13 cellular contexts compared by ENCODE assay signal in the genomic region with DNA sequence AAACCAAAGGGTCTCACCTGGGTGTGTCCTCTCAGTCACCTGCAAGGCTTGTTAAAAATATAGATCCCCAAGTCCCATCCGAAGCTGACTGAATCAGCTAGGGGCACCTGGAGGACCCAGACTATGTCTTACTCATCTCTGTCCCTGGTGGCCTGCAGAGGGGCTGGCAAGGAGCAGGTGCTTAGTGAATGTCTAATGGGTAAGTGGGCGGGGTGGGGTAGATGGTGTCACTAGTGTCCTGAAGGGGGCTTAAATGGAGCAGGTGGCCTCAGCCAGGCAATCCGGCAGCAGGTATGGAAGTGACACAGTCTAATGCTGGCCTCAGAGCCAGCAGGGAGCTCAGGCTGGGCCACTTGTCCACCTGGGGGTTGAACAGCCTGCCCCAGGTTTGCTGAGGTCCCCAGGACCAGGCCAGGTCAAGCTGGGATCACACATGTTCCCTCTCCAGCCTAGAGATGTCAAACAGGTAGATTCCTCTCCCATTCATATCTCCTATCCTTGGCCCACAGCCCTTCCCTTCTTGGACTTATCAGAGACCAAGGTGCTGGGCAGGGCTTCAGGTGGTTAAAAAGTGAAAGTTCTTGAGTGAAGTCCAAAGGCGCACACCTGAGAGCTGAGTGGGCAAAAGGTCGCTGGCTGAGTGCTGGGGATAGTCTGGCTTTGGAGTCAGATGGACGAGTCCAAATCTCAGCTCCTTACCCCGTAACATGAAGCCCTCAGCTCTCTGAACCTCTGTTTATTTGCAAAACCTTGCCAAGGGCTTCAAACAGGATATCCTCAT. TPM values are rescaled to one million over a fixed set of nuclear protein-coding genes. Genes with fewer than 3 reads are reported as not detected.
DNase-seq lines count a peak whose midpoint lies in the region; ATAC-seq, FAIRE-seq and TF ChIP-seq lines count a peak whose summit lies in the region.
"Had no signal": no experiment of that assay in that cellular context is flagged by ENCODE, and none has a peak within 500 bp of the region (broad histone marks: within the 10 kb centered on the region; RNA-seq: fewer than 3 reads in every experiment).

No MANE protein-coding gene starts in this region.

- no peak for FAIRE-seq in H1 (lab: Jason Lieb, UNC)

- no peak overlapping the region for H4K91ac ChIP-seq in H1 (replicated peaks; ENCODE audit: insufficient read length, low read length)

- no peak overlapping the region for H2BK20ac ChIP-seq in H1 (ENCODE audit: low read length)

- H3K79me1 ChIP-seq in H1 (ENCODE audit: low read depth, low read length): peaks cover 3% of the 10 kb centered on the region; the same call in 1 of the 2 replicates

- H3K9me3 ChIP-seq in H1 (ENCODE audit: insufficient read depth in 2 of 2, low read depth in 1 of 2, low read length in 1 of 2) (no peaks in the 10 kb centered on the region), thoracic aorta (no peaks in the 10 kb centered on the region)
- H3K9me3 ChIP-seq: upper lobe of right lung had no signal

- no peak overlapping the region for H3K9ac ChIP-seq in H1 (replicated peaks in 1 of 4; ENCODE audit: extremely low read depth in 1 of 4, low read depth in 3 of 4, low read length in 3 of 4)

- peaks cover 75% of the 10 kb centered on the region for H3K27me3 Mint-ChIP-seq in nephron progenitor cell (ENCODE audit: low read depth, poor library complexity)

- H2AFZ ChIP-seq in H1 (ENCODE audit: low read length): no peak overlapping the region

- H3K36me3 ChIP-seq in H1 (ENCODE audit: control insufficient read depth in 2 of 4, insufficient read depth in 4 of 4, low read length in 3 of 4) (no peaks in the 10 kb centered on the region), thoracic aorta (no peaks in the 10 kb centered on the region)
- H3K36me3 ChIP-seq: upper lobe of right lung had no signal

- H3K56ac ChIP-seq in H1 (replicated peaks; ENCODE audit: insufficient read length, low read depth, low read length): no peak overlapping the region

- peaks cover 3% of the 10 kb centered on the region in 2 experiments for H4K20me1 ChIP-seq in H1 (replicated peaks in 1 of 2; ENCODE audit: control insufficient read depth in 1 of 2, insufficient read depth in 2 of 2, low read length in 2 of 2)

- 86% methylated on average over 7 of the region's 7 CpGs; no CpG with 5 or more reads in 1 of the 2 experiments for WGBS in H1 (ENCODE audit: extremely low coverage in 1 of 2, insufficient coverage in 1 of 2, insufficient read length in 1 of 2, insufficient replicate concordance in 2 of 2, low coverage in 1 of 2, low lambda C conversion rate in 2 of 2, missing lambda C conversion rate in 1 of 2), 2 experiments

- no peak for ATAC-seq in thoracic aorta (ENCODE audit: insufficient number of reproducible peaks, low FRiP score, low read depth)
- no peak for ATAC-seq in HG03442 (IDR thresholded peaks at IDR 0.05; ENCODE audit: unreplicated experiment)

- H3K27ac ChIP-seq in H1 (ENCODE audit: low read depth, low read length) (no peak overlapping the region), thoracic aorta (no peak overlapping the region)
- H3K27ac ChIP-seq: upper lobe of right lung had no signal

- H3K36me3 Mint-ChIP-seq in nephron progenitor cell (ENCODE audit: low read depth): no peaks in the 10 kb centered on the region

- H3K14ac ChIP-seq in H1 (ENCODE audit: insufficient read length): no peak overlapping the region

- no peak overlapping the region for H2BK15ac ChIP-seq in H1 (ENCODE audit: low read length)

- H3K27me3 ChIP-seq in H1 (replicated peaks in 1 of 4; ENCODE audit: control insufficient read depth in 3 of 4, extremely low read depth in 1 of 4, insufficient read depth in 3 of 4, low read length in 3 of 4): peaks cover 0 to 12% (median 6%) of the 10 kb centered on the region in 4 experiments; a peak in 5 of 7 replicates
- no peaks in the 10 kb centered on the region for H3K27me3 ChIP-seq in thoracic aorta (replicated peaks; ENCODE audit: insufficient read depth)

- TF ChIP-seq CTCF in H1 (IDR thresholded peaks at IDR 0.05; ENCODE audit: control extremely low read depth in 1 of 3, insufficient read depth in 1 of 3, low read depth in 1 of 3, low read length in 3 of 3) (peak in 1 of 3 experiments; percentile 23; a peak in 1 of 4 replicates), thoracic aorta (IDR thresholded peaks at IDR 0.05) (no peak), nephron progenitor cell (IDR thresholded peaks at IDR 0.05) (no peak)

- H4K8ac ChIP-seq in H1 (ENCODE audit: extremely low read depth, insufficient read depth, low read length): no peak overlapping the region

- H3K9me3 Mint-ChIP-seq in nephron progenitor cell: no peaks in the 10 kb centered on the region

- peak; percentile 25 for DNase-seq in NCI-H748 (lab: John Stamatoyannopoulos, UW; ENCODE audit: unreplicated experiment)
- no peak for DNase-seq in NCI-H748 treated with DMSO at 0.1 percent for 48 hours (lab: John Stamatoyannopoulos, UW)
- DNase-seq in HuH-7 (ENCODE audit: low spot score): peak; percentile 44
- no peak for DNase-seq in H1 (ENCODE audit: low read depth in 1 of 2, low spot score in 2 of 2)
- DNase-seq in thoracic aorta (ENCODE audit: low spot score): no peak
- DNase-seq in SIG-M5 (lab: John Stamatoyannopoulos, UW): no peak
- no peak for DNase-seq in nephron progenitor cell
- DNase-seq: activated naive CD4-positive, alpha-beta T cell; NCI-H1694 treated with DMSO at 0.1 percent for 48 hours; nucleus accumbens; SHP77 treated with DMSO at 0.1 percent for 48 hours; upper lobe of right lung had no signal

- CTCF ChIA-PET in H1 (lab: Charles Lee; ENCODE audit: partially characterized antibody): interaction anchor here (0.6 to 3.0 kb wide), 12 partner anchors 8 to 104 kb away, joined by 3 to 20 read pairs (median 3); no protein-coding TSS in a partner anchor

- H2BK120ac ChIP-seq in H1 (replicated peaks; ENCODE audit: low read depth, low read length): no peak overlapping the region

- H3K79me2 ChIP-seq in H1 (ENCODE audit: control insufficient read depth in 1 of 2, insufficient read depth in 2 of 2, low read length in 2 of 2): 0 out of 4 replicates have a peak, but pooled peaks cover 0 to 2% of the 10 kb centered on the region in 2 experiments

- peaks cover 11% of the 10 kb centered on the region; the same call in 1 of the 2 replicates for H3K23me2 ChIP-seq in H1 (ENCODE audit: low read depth, low read length)

- no peak overlapping the region for H3K4me3 ChIP-seq in H1 (ENCODE audit: extremely low read depth in 1 of 4, insufficient read depth in 2 of 4, low read depth in 3 of 4, low read length in 4 of 4)
- H3K4me3 ChIP-seq in thoracic aorta: peak overlapping the region; percentile 84

- H2AK5ac ChIP-seq in H1 (ENCODE audit: low read depth, low read length): no peak overlapping the region

- H3K4me1 Mint-ChIP-seq in nephron progenitor cell: peaks cover 13% of the 10 kb centered on the region

- H2BK5ac ChIP-seq in H1 (ENCODE audit: low read depth, low read length): no peak overlapping the region

- peaks cover 0 to 26% (median 12%) of the 10 kb centered on the region in 4 experiments; a peak in 5 of 7 replicates for H3K4me1 ChIP-seq in H1 (replicated peaks in 1 of 4; ENCODE audit: control insufficient read depth in 3 of 4, insufficient read depth in 4 of 4, low read length in 3 of 4)
- H3K4me1 ChIP-seq in thoracic aorta (ENCODE audit: control insufficient read depth in 1 of 2, low read depth in 2 of 2): peaks cover 12 to 19% of the 10 kb centered on the region in 2 donors

- TF ChIP-seq RAD21 in H1 (IDR thresholded peaks at IDR 0.05 in 1 of 2, conservative IDR thresholded peaks at IDR 0.05 in 1 of 2; ENCODE audit: low read depth in 2 of 2, low read length in 2 of 2): no peak; a peak in 1 of 4 replicates

- H3K18ac ChIP-seq in H1 (ENCODE audit: extremely low read depth, low read length): no peak overlapping the region

- H3K4ac ChIP-seq in H1 (replicated peaks; ENCODE audit: insufficient read length, low read depth, low read length): no peak overlapping the region

- TF ChIP-seq POLR2A in H1 (IDR thresholded peaks at IDR 0.05; ENCODE audit: control extremely low read depth in 1 of 2, low read depth in 2 of 2, low read length in 2 of 2): no peak

- H3K23ac ChIP-seq in H1 (ENCODE audit: insufficient read length): no peak overlapping the region

- TF ChIP-seq EP300 in H1 (IDR thresholded peaks at IDR 0.05; ENCODE audit: borderline replicate concordance in 1 of 2, low read depth in 2 of 2, low read length in 2 of 2): no peak

- H3K27ac Mint-ChIP-seq in nephron progenitor cell: no peak overlapping the region

- H4K5ac ChIP-seq in H1 (ENCODE audit: insufficient read length, low read depth, low read length): no peak overlapping the region

- no peak overlapping the region for H2BK12ac ChIP-seq in H1 (ENCODE audit: low read depth, low read length)

- peak overlapping the region; percentile 77 to 83; a peak in 1 of 4 replicates for H3K4me2 ChIP-seq in H1 (ENCODE audit: insufficient read depth in 1 of 2, low read depth in 2 of 2, low read length in 2 of 2)

- H3K4me3 Mint-ChIP-seq in nephron progenitor cell: no peak overlapping the region

- POLR2A ChIA-PET in H1 (lab: Charles Lee; ENCODE audit: partially characterized antibody): interaction anchor here (1.4 to 2.0 kb wide), 2 partner anchors 8 to 69 kb away, joined by 3 to 5 read pairs; no protein-coding TSS in a partner anchor

TF ChIP-seq in H1, 55 proteins besides CTCF, POLR2A, EP300 and RAD21:
- TF ChIP-seq EGR1 (IDR thresholded peaks at IDR 0.05; ENCODE audit: borderline replicate concordance, low read depth, low read length): no peak
- TF ChIP-seq SP2 (IDR thresholded peaks at IDR 0.05; ENCODE audit: low read length): no peak

RNA-seq across cellular contexts. Expression of a gene that starts 1.6 kb away (rescaled TPM):
- total RNA-seq in H1 (2021; fragmentation: NEBNext Ultra II Directional; extraction: Animal tissue kit (Norgen Biotek cat#: 25700)): 21.7 and 22.2 TPM in 2 replicates
- polyA plus RNA-seq in H1 (2011; rRNA removed): 27.9 and 40.1 TPM in 2 replicates
- 18.9 TPM for polyA plus RNA-seq in H1 (2011; cell fraction: cytosol; rRNA removed)
- 37.7 TPM for polyA plus RNA-seq in H1 (2011; cell fraction: nucleus; rRNA removed)
- polyA plus RNA-seq in H1 (2012, experiment 1 of 2): 18.7 to 23.4 TPM (median 21.9 TPM) in 4 replicates
- polyA plus RNA-seq in H1 (2012, experiment 2 of 2): 19.4 TPM
- 25.2 TPM for polyA plus RNA-seq in H1 (2013, experiment 1 of 2)
- polyA plus RNA-seq in H1 (2013, experiment 2 of 2): 25.2 TPM
- polyA minus RNA-seq in H1 (2011; rRNA and poly(A)+ RNA removed): 21.9 and 35.2 TPM in 2 replicates
- 23.3 TPM for polyA minus RNA-seq in H1 (2011; cell fraction: cytosol; rRNA and poly(A)+ RNA removed)
- 23.5 TPM for polyA minus RNA-seq in H1 (2011; cell fraction: nucleus; rRNA and poly(A)+ RNA removed)
- total RNA-seq in thoracic aorta: 10 to 100 TPM; 17.9 to 31.4 TPM

Comparison
In these comparisons a context has a peak if more than half of its experiments do, and no peak if none do; other contexts are left out.
1. DNase-seq: peak in NCI-H748 (single experiment) and HuH-7 (single experiment); none in NCI-H748 treated with DMSO at 0.1 percent for 48 hours (single experiment), H1 (0 of 2), thoracic aorta (single experiment), SIG-M5 (single experiment) and nephron progenitor cell (single experiment).